ENCODE assay signal across 8 cellular contexts in the genomic region with DNA sequence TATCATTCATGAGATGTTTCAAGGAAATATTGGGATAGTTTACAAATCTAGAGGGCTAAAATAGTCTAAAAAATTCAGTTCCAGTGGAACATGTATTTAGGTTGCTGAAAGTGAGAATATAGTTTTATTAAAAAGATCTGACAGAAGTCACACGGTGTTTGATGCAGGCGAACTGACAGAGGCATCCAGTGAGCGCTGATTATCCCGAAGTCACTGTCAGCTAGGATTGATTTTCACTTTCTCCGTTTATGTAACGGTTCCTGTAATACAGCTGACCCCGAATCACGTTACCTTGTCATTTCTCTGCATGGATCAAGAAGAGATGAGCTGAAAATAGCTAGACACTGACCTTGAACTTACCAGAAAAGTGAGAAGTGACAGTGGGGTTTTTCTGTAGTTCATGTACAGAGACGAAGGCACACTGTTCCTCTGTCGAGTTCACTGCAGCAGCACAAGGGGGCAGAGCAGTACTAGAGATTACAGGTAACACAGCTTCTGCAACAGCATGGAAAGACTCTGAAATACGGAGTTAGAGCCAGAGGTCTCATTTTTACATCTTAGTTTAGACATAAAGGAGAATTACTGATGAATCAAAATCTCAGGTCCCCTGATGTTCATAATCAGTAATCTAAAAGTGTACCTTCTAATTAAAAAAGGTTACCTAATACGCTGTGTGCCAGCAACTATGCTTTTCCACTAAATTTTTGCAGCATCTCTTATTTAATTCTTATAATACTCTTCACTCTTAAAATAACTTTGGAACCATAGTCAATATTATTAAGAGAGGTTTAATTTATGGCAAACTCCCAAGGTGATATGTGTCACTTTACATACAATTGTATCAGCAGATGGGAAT. TPM values are rescaled to one million over a fixed set of nuclear protein-coding genes. Genes with fewer than 3 reads are reported as not detected.
DNase-seq lines count a peak whose midpoint lies in the region; ATAC-seq and TF ChIP-seq lines count a peak whose summit lies in the region.

No MANE protein-coding gene starts in this region.

- no peaks in the 10 kb centered on the region for H3K9me3 Mint-ChIP-seq in naive B cell

- H3K27ac Mint-ChIP-seq in naive B cell: peak overlapping the region in 5 of 6 donors; percentile 0 to 87 (median 67)

- H3K4me3 ChIP-seq in cardiac muscle cell: no peak overlapping the region

- no peak for ATAC-seq in left ventricle myocardium superior
- ATAC-seq in HG02642 (IDR thresholded peaks at IDR 0.05; ENCODE audit: poor library complexity, unreplicated experiment): peak; percentile 81
- ATAC-seq in naive B cell (ENCODE audit: low read depth in 2 of 2): peak; percentile 87 to 95

- H3K27me3 ChIP-seq in cardiac muscle cell: no peaks in the 10 kb centered on the region

- H3K4me3 Mint-ChIP-seq in naive B cell: peak overlapping the region in 2 of 8 donors; percentile 4 to 12

- no peaks in the 10 kb centered on the region for H3K27me3 Mint-ChIP-seq in naive B cell

- peak; percentile 54 for TF ChIP-seq CTCF in cardiac muscle cell (IDR thresholded peaks at IDR 0.05; ENCODE audit: low read depth, low read length)

- DNase-seq in cardiac muscle cell (ENCODE audit: low read depth in 1 of 2, low spot score in 1 of 2): peak; percentile 60 to 74
- no peak for DNase-seq in left ventricle myocardium superior
- DNase-seq in NCI-H2081 (lab: John Stamatoyannopoulos, UW): peak; percentile 64 to 80
- peak; percentile 41 for DNase-seq in activated CD4-positive, alpha-beta T cell treated with anti-CD3 and anti-CD28 coated beads for 1 hour
- DNase-seq in dermis microvascular lymphatic vessel endothelial cell (ENCODE audit: low read depth in 2 of 2): peak; percentile 1 to 3
- peak; percentile 47 for DNase-seq in naive B cell
- peak; percentile 67 for DNase-seq in superior temporal gyrus (ENCODE audit: extremely low spot score)

- H3K36me3 ChIP-seq in cardiac muscle cell: no peaks in the 10 kb centered on the region

- no peak overlapping the region for H3K27ac ChIP-seq in cardiac muscle cell

- H3K9me3 ChIP-seq in cardiac muscle cell (ENCODE audit: low read depth): no peaks in the 10 kb centered on the region

- peaks cover 12 to 16% of the 10 kb centered on the region in 2 donors for H3K36me3 Mint-ChIP-seq in naive B cell

- no peaks in the 10 kb centered on the region for H3K4me1 ChIP-seq in cardiac muscle cell (ENCODE audit: low read depth)

- peaks cover 41 to 79% (median 72%) of the 10 kb centered on the region in 3 donors for H3K4me1 Mint-ChIP-seq in naive B cell

- intact Hi-C loops in left ventricle myocardium superior (cut with micrococcal nuclease): no loop called here

RNA-seq across cellular contexts. Expression of a gene that starts 33.0 kb away (rescaled TPM):
- total RNA-seq in cardiac muscle cell (not detected in 2 replicates), left ventricle myocardium superior (4.2 TPM), dermis microvascular lymphatic vessel endothelial cell (under 0.01 TPM in 1 of 2 replicates, not detected in the other)
- polyA plus RNA-seq in cardiac muscle cell (not detected in 2 replicates), naive B cell (ENCODE audit: low read depth in 6 of 6) (100 to 1,000 TPM; 183 to 264 (median 210) TPM)
